ENCODE assay signal across 21 cellular contexts in the genomic region with DNA sequence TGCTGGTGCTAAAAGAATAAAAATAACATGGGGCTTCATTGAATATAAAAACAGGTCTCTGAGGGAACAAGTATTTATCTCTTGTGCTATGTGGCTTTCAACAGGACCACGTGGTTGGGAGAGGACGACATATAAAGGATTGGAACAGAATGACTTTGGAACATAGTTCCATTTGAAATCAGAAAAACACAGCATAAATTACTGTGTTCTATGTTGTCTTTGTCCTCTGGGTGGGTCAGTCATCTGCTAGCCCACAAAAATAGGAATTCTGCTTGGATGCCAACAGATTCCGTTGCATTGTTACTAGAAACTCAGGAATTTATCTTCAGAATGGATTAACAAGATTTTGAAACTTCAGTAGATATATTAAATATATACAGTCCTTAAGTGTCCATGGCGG. TPM values are rescaled to one million over a fixed set of nuclear protein-coding genes. Genes with fewer than 3 reads are reported as not detected.
DNase-seq lines count a peak whose midpoint lies in the region; ATAC-seq, FAIRE-seq and TF ChIP-seq lines count a peak whose summit lies in the region.
"Had no signal": no experiment of that assay in that cellular context is flagged by ENCODE, and none has a peak within 500 bp of the region (broad histone marks: within the 10 kb centered on the region; RNA-seq: fewer than 3 reads in every experiment).

No MANE protein-coding gene starts in this region.

- no peak overlapping the region for H3K4me3 Mint-ChIP-seq in CD14-positive monocyte
- H3K4me3 Mint-ChIP-seq: IgD-negative memory B cell had no signal

- no peaks in the 10 kb centered on the region for H3K36me3 ChIP-seq in adipocyte (ENCODE audit: control insufficient read depth, insufficient read depth, low read length, severe bottlenecking)
- H3K36me3 ChIP-seq: BE2C had no signal

- intact Hi-C loops in CD14-positive monocyte (cut with micrococcal nuclease) = no loop called here

- H3K4me3 ChIP-seq in adipocyte (ENCODE audit: low read length) (no peak overlapping the region), coronary artery (no peak overlapping the region)
- H3K4me3 ChIP-seq: SK-N-MC, spleen had no signal

- no peaks in the 10 kb centered on the region for H3K9me3 Mint-ChIP-seq in CD14-positive monocyte
- H3K9me3 Mint-ChIP-seq: IgD-negative memory B cell had no signal

- peaks cover 31% of the 10 kb centered on the region for H3K4me1 Mint-ChIP-seq in CD14-positive monocyte

- ATAC-seq in GM19455 (IDR thresholded peaks at IDR 0.05; ENCODE audit: unreplicated experiment) = no peak
- ATAC-seq: left cardiac atrium, PC-3 had no signal

- no peak for TF ChIP-seq CTCF in coronary artery (IDR thresholded peaks at IDR 0.05)
- TF ChIP-seq CTCF in CD14-positive monocyte (IDR thresholded peaks at IDR 0.05) = no peak

- H3K27me3 ChIP-seq in adipocyte (replicated peaks; ENCODE audit: control insufficient read depth, insufficient read depth, low read length) = no peaks in the 10 kb centered on the region
- H3K27me3 ChIP-seq: BE2C, spleen had no signal

- peaks cover 0 to 1% (median 0%) of the 10 kb centered on the region in 3 donors for H3K27me3 Mint-ChIP-seq in CD14-positive monocyte (ENCODE audit: low read depth in 3 of 3)
- H3K27me3 Mint-ChIP-seq: IgD-negative memory B cell, progenitor cell of endocrine pancreas had no signal

- peak overlapping the region in 1 of 7 donors; percentile 10 for H3K27ac Mint-ChIP-seq in CD14-positive monocyte
- H3K27ac Mint-ChIP-seq: IgD-negative memory B cell, progenitor cell of endocrine pancreas had no signal

- peaks cover 20% of the 10 kb centered on the region for H3K4me1 ChIP-seq in adipocyte (ENCODE audit: control insufficient read depth, insufficient read depth, low read length)
- H3K4me1 ChIP-seq: BE2C had no signal

- H3K36me3 Mint-ChIP-seq in CD14-positive monocyte = peaks cover 34 to 36% of the 10 kb centered on the region in 2 donors
- H3K36me3 Mint-ChIP-seq: IgD-negative memory B cell had no signal

- DNase-seq in EL (peak; percentile 45), adipocyte (ENCODE audit: low read depth) (peak; percentile 38), frontal cortex (ENCODE audit: low spot score in 2 of 2) (no peak), renal cortical epithelial cell (ENCODE audit: low read depth) (peak; percentile 33), coronary artery (ENCODE audit: low spot score) (no peak), CD14-positive monocyte (ENCODE audit: low spot score) (no peak)
- no peak for DNase-seq in activated naive CD4-positive, alpha-beta T cell treated with anti-CD3 and anti-CD28 coated beads, Interleukin-2, amount 50 U/mL, for 16 hours
- DNase-seq: activated CD4-positive, alpha-beta T cell treated with anti-CD3 and anti-CD28 coated beads, Interleukin-2, amount 50 U/mL, for 4 hours; activated naive CD4-positive, alpha-beta T cell treated with Interleukin-2 at 50 U/mL for 16 hours; BE2C; GF-D8; left cardiac atrium; NCI-H1092; NCI-H2107; NCI-H69; PC-3; spleen had no signal

- FAIRE-seq in frontal cortex (lab: Jason Lieb, UNC) = peak; percentile 75

- H3K9ac ChIP-seq in adipocyte (ENCODE audit: low read length) = no peak overlapping the region

- no peaks in the 10 kb centered on the region for H3K9me3 ChIP-seq in adipocyte (ENCODE audit: control insufficient read depth, low read length)
- H3K9me3 ChIP-seq: BE2C, spleen had no signal

- H3K27ac ChIP-seq in coronary artery = no peak overlapping the region
- H3K27ac ChIP-seq: SK-N-MC, spleen had no signal

RNA-seq across cellular contexts. Expression of a gene that starts 5.9 kb away (rescaled TPM):
- total RNA-seq in frontal cortex (12.2 TPM), renal cortical epithelial cell (6.6 and 9.4 TPM in 2 replicates)
- 10 to 100 TPM in 1 of 2 donors, 1 to 10 TPM in 1; 8.2 to 10.9 TPM for polyA plus RNA-seq in CD14-positive monocyte

RNA-seq across cellular contexts. Expression of a gene that starts 40.0 kb away (rescaled TPM):
- total RNA-seq in frontal cortex (11.8 TPM), renal cortical epithelial cell (12.8 and 17.5 TPM in 2 replicates)
- polyA plus RNA-seq in CD14-positive monocyte = 1,000 to 10,000 TPM; 1,706 to 1,744 TPM

RNA-seq across cellular contexts. Expression of a gene that starts 49.5 kb away (rescaled TPM):
- total RNA-seq in frontal cortex (not detected), renal cortical epithelial cell (not detected in 2 replicates)
- polyA plus RNA-seq in CD14-positive monocyte = not detected
- total RNA-seq: left cardiac atrium, PC-3, progenitor cell of endocrine pancreas, spleen had no signal
- polyA plus RNA-seq: IgD-negative memory B cell had no signal

Comparison
In these comparisons a context has a peak if more than half of its experiments do, and no peak if none do; other contexts are left out.
1. DNase-seq: peak in EL (single experiment), adipocyte (single experiment) and renal cortical epithelial cell (single experiment); none in frontal cortex (0 of 2), coronary artery (single experiment), CD14-positive monocyte (single experiment) and activated naive CD4-positive, alpha-beta T cell treated with anti-CD3 and anti-CD28 coated beads, Interleukin-2, amount 50 U/mL, for 16 hours (single experiment).